Comparison of ENCODE assay signal across 31 cellular contexts in genomic region chr21:18070392-18070791, GRCh38.
"Had no signal": no experiment of that assay in that cellular context is flagged by ENCODE, and none has a peak within 500 bp of the region (broad histone marks: within the 10 kb centered on the region; RNA-seq: fewer than 3 reads in every experiment).

No MANE protein-coding gene starts in this region.

- H3K4me1 ChIP-seq: adrenal gland, body of pancreas, esophagus muscularis mucosa, foreskin keratinocyte, gastrocnemius medialis, heart left ventricle had no signal

- H3K4me3 ChIP-seq: adrenal gland, body of pancreas, esophagus muscularis mucosa, gastrocnemius medialis, heart left ventricle had no signal

- ATAC-seq: activated CD4-positive, alpha-beta T cell treated with anti-CD3 and anti-CD28 coated beads for 36 hours; activated CD8-positive, alpha-beta memory T cell treated with anti-CD3 and anti-CD28 coated beads, Interleukin-2, amount 10 ng/mL, durations not matched to agents 7 days and 5 days; activated CD8-positive, alpha-beta T cell treated with anti-CD3 and anti-CD28 coated beads, Interleukin-2, amount 10 ng/mL, durations not matched to agents 7 days and 5 days; activated naive CD8-positive, alpha-beta T cell treated with anti-CD3 and anti-CD28 coated beads, Interleukin-2, amount 50 U/mL, for 24 hours; body of pancreas; effector memory CD8-positive, alpha-beta T cell; foreskin keratinocyte; gastrocnemius medialis; heart left ventricle had no signal

- DNase-seq: activated CD4-positive, alpha-beta memory T cell treated with anti-CD3 and anti-CD28 coated beads for 36 hours; activated CD4-positive, alpha-beta T cell treated with anti-CD3 and anti-CD28 coated beads for 36 hours; activated CD4-positive, alpha-beta T cell treated with anti-CD3 and anti-CD28 coated beads, Interleukin-2, amount 10 ng/mL, durations not matched to agents 24 days and 14 days; activated CD4-positive, CD25-positive, alpha-beta regulatory T cell; activated CD4-positive, CD25-positive, alpha-beta regulatory T cell treated with anti-CD3 and anti-CD28 coated beads, Interleukin-2, amount 50 U/mL, for 72 hours; activated CD8-positive, alpha-beta memory T cell treated with anti-CD3 and anti-CD28 coated beads, Interleukin-2, amount 10 ng/mL, durations not matched to agents 7 days and 5 days; activated CD8-positive, alpha-beta memory T cell treated with anti-CD3 and anti-CD28 coated beads, Interleukin-2, amount 50 U/mL, for 4 hours; activated CD8-positive, alpha-beta T cell treated with anti-CD3 and anti-CD28 coated beads, Interleukin-2, amount 10 ng/mL, durations not matched to agents 7 days and 5 days; activated effector memory CD4-positive, alpha-beta T cell treated with anti-CD3 and anti-CD28 coated beads, Interleukin-2, amount 50 U/mL, for 16 hours; activated naive CD4-positive, alpha-beta T cell treated with anti-CD3 and anti-CD28 coated beads for 36 hours; activated naive CD8-positive, alpha-beta T cell treated with anti-CD3 and anti-CD28 coated beads for 36 hours; activated naive CD8-positive, alpha-beta T cell treated with anti-CD3 and anti-CD28 coated beads, Interleukin-2, amount 50 U/mL, for 24 hours; activated T-cell treated with anti-CD3 and anti-CD28 coated beads, Interleukin-2, amount 50 U/mL, for 1 hour; activated T-cell treated with anti-CD3 and anti-CD28 coated beads, Interleukin-2, amount 50 U/mL, for 48 hours; adrenal gland; amygdala; aorta; body of pancreas; caudate nucleus; cortex of kidney; dermis blood vessel endothelial cell; effector CD4-positive, alpha-beta T cell; effector memory CD8-positive, alpha-beta T cell; erythroblast; foreskin keratinocyte; gastrocnemius medialis; glutamatergic neuron; heart left ventricle; T1000 had no signal

- FAIRE-seq: colon had no signal

- H3K36me3 ChIP-seq: adrenal gland, esophagus muscularis mucosa, gastrocnemius medialis, heart left ventricle had no signal

- H3K9me3 ChIP-seq: adrenal gland, body of pancreas, esophagus muscularis mucosa, gastrocnemius medialis, heart left ventricle had no signal

- H3K27me3 ChIP-seq: adrenal gland, body of pancreas, esophagus muscularis mucosa, foreskin keratinocyte, gastrocnemius medialis, heart left ventricle had no signal

- H3K27ac ChIP-seq: adrenal gland, body of pancreas, esophagus muscularis mucosa, foreskin keratinocyte, gastrocnemius medialis, heart left ventricle had no signal
